11 cellular contexts compared by ENCODE assay signal in the genomic region with DNA sequence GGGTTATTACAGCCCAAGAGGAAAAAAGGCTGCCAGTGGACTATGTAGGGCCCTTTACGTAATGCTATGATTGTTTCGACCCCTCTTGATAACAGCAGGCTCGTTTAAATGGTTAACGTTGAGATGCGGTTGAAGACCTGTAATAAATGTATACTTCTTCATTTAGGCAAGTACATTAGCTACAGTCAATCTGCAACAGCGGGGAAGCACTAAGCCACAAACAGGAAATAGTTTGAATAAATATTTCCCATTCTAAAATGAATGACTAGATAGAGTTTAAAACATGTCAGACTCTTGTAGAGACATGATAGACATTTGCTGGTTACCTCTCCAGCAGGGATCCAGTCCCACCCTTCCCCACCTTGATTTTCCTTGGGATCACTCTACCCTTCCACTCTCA. TPM values are rescaled to one million over a fixed set of nuclear protein-coding genes. Genes with fewer than 3 reads are reported as not detected.
DNase-seq lines count a peak whose midpoint lies in the region; ATAC-seq and TF ChIP-seq lines count a peak whose summit lies in the region.
"Had no signal": no experiment of that assay in that cellular context is flagged by ENCODE, and none has a peak within 500 bp of the region (broad histone marks: within the 10 kb centered on the region; RNA-seq: fewer than 3 reads in every experiment).

No MANE protein-coding gene starts in this region.

- H3K9me3 ChIP-seq in Peyer's patch (peaks cover 0 to 4% (median 0%) of the 10 kb centered on the region in 4 donors), HAP-1 (no peaks in the 10 kb centered on the region)
- H3K9me3 ChIP-seq: vagina had no signal

- POLR2A ChIA-PET in activated CD4-positive, alpha-beta T cell treated with anti-CD3 and anti-CD28 coated beads, Interleukin-2, amount 10 ng/mL, durations not matched to agents 7 days and 5 days (lab: Charles Lee), result no interaction called here

- no peak for TF ChIP-seq POLR2A in Peyer's patch (IDR thresholded peaks at IDR 0.05)

- H3K27me3 Mint-ChIP-seq in activated CD4-positive, alpha-beta T cell treated with anti-CD3 and anti-CD28 coated beads, Interleukin-2, amount 10 ng/mL, durations not matched to agents 7 days and 5 days, result no peaks in the 10 kb centered on the region
- peaks cover 44% of the 10 kb centered on the region for H3K27me3 Mint-ChIP-seq in stimulated activated memory B cell treated with anti-CD40 and anti-IgM and Interleukin-4, amounts not matched to agents 10 μg/mL and 1 μg/mL and 100 μg/mL, for 72 hours

- DNase-seq in activated CD4-positive, alpha-beta T cell treated with anti-CD3 and anti-CD28 coated beads, Interleukin-2, amount 10 ng/mL, durations not matched to agents 7 days and 5 days, result no peak
- no peak for DNase-seq in activated CD4-positive, alpha-beta T cell treated with anti-CD3 and anti-CD28 coated beads, Interleukin-2, amount 50 U/mL, for 4 hours
- no peak for DNase-seq in Peyer's patch
- no peak for DNase-seq in HAP-1 (ENCODE audit: low spot score in 2 of 2)
- DNase-seq in HuH-7.5 (ENCODE audit: low spot score), result no peak
- no peak for DNase-seq in foreskin keratinocyte
- DNase-seq: activated CD4-positive, CD25-positive, alpha-beta regulatory T cell had no signal

- H3K4me1 Mint-ChIP-seq in activated CD4-positive, alpha-beta T cell treated with anti-CD3 and anti-CD28 coated beads, Interleukin-2, amount 10 ng/mL, durations not matched to agents 7 days and 5 days, result peaks cover 14% of the 10 kb centered on the region
- peaks cover 64% of the 10 kb centered on the region for H3K4me1 Mint-ChIP-seq in stimulated activated memory B cell treated with anti-CD40 and anti-IgM and Interleukin-4, amounts not matched to agents 10 μg/mL and 1 μg/mL and 100 μg/mL, for 72 hours

- ATAC-seq in HG02885 (IDR thresholded peaks at IDR 0.05; ENCODE audit: poor library complexity, unreplicated experiment), result peak; percentile 61
- peak; percentile 85 for ATAC-seq in stimulated activated memory B cell treated with anti-CD40 and anti-IgM and Interleukin-4, amounts not matched to agents 10 μg/mL and 1 μg/mL and 100 μg/mL, for 72 hours
- ATAC-seq in foreskin keratinocyte, result no peak

- no peak overlapping the region for H3K4me3 Mint-ChIP-seq in activated CD4-positive, alpha-beta T cell treated with anti-CD3 and anti-CD28 coated beads, Interleukin-2, amount 10 ng/mL, durations not matched to agents 7 days and 5 days
- peak overlapping the region; percentile 10 for H3K4me3 Mint-ChIP-seq in stimulated activated memory B cell treated with anti-CD40 and anti-IgM and Interleukin-4, amounts not matched to agents 10 μg/mL and 1 μg/mL and 100 μg/mL, for 72 hours

- in situ Hi-C loops in HAP-1 (cut with MboI; ENCODE audit: low sequenced_read_pairs), result no loop called here

- peak overlapping the region; percentile 50 for H3K27ac Mint-ChIP-seq in activated CD4-positive, alpha-beta T cell treated with anti-CD3 and anti-CD28 coated beads, Interleukin-2, amount 10 ng/mL, durations not matched to agents 7 days and 5 days
- H3K27ac Mint-ChIP-seq in stimulated activated memory B cell treated with anti-CD40 and anti-IgM and Interleukin-4, amounts not matched to agents 10 μg/mL and 1 μg/mL and 100 μg/mL, for 72 hours, result peak overlapping the region; percentile 39

- peaks cover 8% of the 10 kb centered on the region for H3K36me3 Mint-ChIP-seq in activated CD4-positive, alpha-beta T cell treated with anti-CD3 and anti-CD28 coated beads, Interleukin-2, amount 10 ng/mL, durations not matched to agents 7 days and 5 days (ENCODE audit: low read depth)
- peaks cover 8% of the 10 kb centered on the region for H3K36me3 Mint-ChIP-seq in stimulated activated memory B cell treated with anti-CD40 and anti-IgM and Interleukin-4, amounts not matched to agents 10 μg/mL and 1 μg/mL and 100 μg/mL, for 72 hours

- peaks cover 25% of the 10 kb centered on the region for H3K9me3 Mint-ChIP-seq in activated CD4-positive, alpha-beta T cell treated with anti-CD3 and anti-CD28 coated beads, Interleukin-2, amount 10 ng/mL, durations not matched to agents 7 days and 5 days
- peaks cover 7% of the 10 kb centered on the region for H3K9me3 Mint-ChIP-seq in stimulated activated memory B cell treated with anti-CD40 and anti-IgM and Interleukin-4, amounts not matched to agents 10 μg/mL and 1 μg/mL and 100 μg/mL, for 72 hours

- H3K27ac ChIP-seq in Peyer's patch (peak overlapping the region in 3 of 4 donors; percentile 3 to 63 (median 3)), foreskin keratinocyte (no peak overlapping the region)
- H3K27ac ChIP-seq: epithelial cell of prostate, vagina had no signal

- H3K27me3 ChIP-seq in Peyer's patch, result no peaks in the 10 kb centered on the region
- no peaks in the 10 kb centered on the region for H3K27me3 ChIP-seq in HAP-1 (ENCODE audit: low read depth)
- no peaks in the 10 kb centered on the region for H3K27me3 ChIP-seq in foreskin keratinocyte
- H3K27me3 ChIP-seq: vagina had no signal

- peaks cover 6 to 21% (median 9%) of the 10 kb centered on the region in 4 donors for H3K4me1 ChIP-seq in Peyer's patch
- H3K4me1 ChIP-seq in HAP-1, result no peaks in the 10 kb centered on the region
- no peaks in the 10 kb centered on the region for H3K4me1 ChIP-seq in foreskin keratinocyte
- H3K4me1 ChIP-seq: vagina had no signal

- TF ChIP-seq CTCF in Peyer's patch (IDR thresholded peaks at IDR 0.05), result no peak
- no peak for TF ChIP-seq CTCF in foreskin keratinocyte (conservative IDR thresholded peaks at IDR 0.05)

- H3K36me3 ChIP-seq in Peyer's patch (no peaks in the 10 kb centered on the region), HAP-1 (replicated peaks) (no peaks in the 10 kb centered on the region)
- H3K36me3 ChIP-seq: vagina had no signal

- CTCF ChIA-PET in activated CD4-positive, alpha-beta T cell treated with anti-CD3 and anti-CD28 coated beads, Interleukin-2, amount 10 ng/mL, durations not matched to agents 7 days and 5 days (lab: Charles Lee), result interaction anchor here (1.0 kb wide), 1 partner anchor 14 kb away, joined by 3 read pairs; no protein-coding TSS in a partner anchor

- H3K4me3 ChIP-seq in Peyer's patch, result no peak overlapping the region
- H3K4me3 ChIP-seq in HAP-1, result no peak overlapping the region
- H3K4me3 ChIP-seq: vagina had no signal

RNA-seq across cellular contexts. Expression of a gene that starts 38.1 kb away (rescaled TPM):
- 10 to 100 TPM; 56.2 to 61.0 TPM for total RNA-seq in activated CD4-positive, alpha-beta T cell treated with anti-CD3 and anti-CD28 coated beads, Interleukin-2, amount 10 ng/mL, durations not matched to agents 7 days and 5 days
- total RNA-seq in Peyer's patch (10 to 100 TPM; 35.7 to 82.5 (median 39.2) TPM), foreskin keratinocyte (18.0 and 18.7 TPM in 2 replicates)
- 8.4 and 8.6 TPM in 2 replicates for polyA plus RNA-seq in foreskin keratinocyte
